Comparison of ENCODE assay signal across 2 cellular contexts in genomic region chr12:6644903-6645302, GRCh38.
A peak's percentile ranks its signal among the peaks of the same experiment; 100 is the strongest.
TF ChIP-seq lines count a peak whose summit lies in the region.

No MANE protein-coding gene starts in this region.

TF ChIP-seq in IMR-90, 13 proteins besides CTCF, POLR2A, EP300 and RAD21:
- no peak for TF ChIP-seq RCOR1 (IDR thresholded peaks at IDR 0.05; ENCODE audit: insufficient replicate concordance, low read length)

TF ChIP-seq in H1, 55 proteins besides CTCF, POLR2A, EP300 and RAD21:
- TF ChIP-seq RFX5 (IDR thresholded peaks at IDR 0.05; ENCODE audit: borderline replicate concordance, low read depth, low read length) = no peak
- TF ChIP-seq RNF2 (IDR thresholded peaks at IDR 0.05; ENCODE audit: borderline replicate concordance, low read depth, low read length, missing control alignments, poor library complexity, severe bottlenecking) = no peak
- no peak; the same call in 1 of the 2 replicates for TF ChIP-seq MAX (IDR thresholded peaks at IDR 0.05)
- TF ChIP-seq GABPA (IDR thresholded peaks at IDR 0.05; ENCODE audit: borderline replicate concordance, insufficient read depth, low read length) = no peak
- peak; percentile 51 for TF ChIP-seq E2F6 (IDR thresholded peaks at IDR 0.05)
- TF ChIP-seq RBBP5 (IDR thresholded peaks at IDR 0.05; ENCODE audit: borderline replicate concordance, low read depth, low read length) = no peak
